In the genomic region with DNA sequence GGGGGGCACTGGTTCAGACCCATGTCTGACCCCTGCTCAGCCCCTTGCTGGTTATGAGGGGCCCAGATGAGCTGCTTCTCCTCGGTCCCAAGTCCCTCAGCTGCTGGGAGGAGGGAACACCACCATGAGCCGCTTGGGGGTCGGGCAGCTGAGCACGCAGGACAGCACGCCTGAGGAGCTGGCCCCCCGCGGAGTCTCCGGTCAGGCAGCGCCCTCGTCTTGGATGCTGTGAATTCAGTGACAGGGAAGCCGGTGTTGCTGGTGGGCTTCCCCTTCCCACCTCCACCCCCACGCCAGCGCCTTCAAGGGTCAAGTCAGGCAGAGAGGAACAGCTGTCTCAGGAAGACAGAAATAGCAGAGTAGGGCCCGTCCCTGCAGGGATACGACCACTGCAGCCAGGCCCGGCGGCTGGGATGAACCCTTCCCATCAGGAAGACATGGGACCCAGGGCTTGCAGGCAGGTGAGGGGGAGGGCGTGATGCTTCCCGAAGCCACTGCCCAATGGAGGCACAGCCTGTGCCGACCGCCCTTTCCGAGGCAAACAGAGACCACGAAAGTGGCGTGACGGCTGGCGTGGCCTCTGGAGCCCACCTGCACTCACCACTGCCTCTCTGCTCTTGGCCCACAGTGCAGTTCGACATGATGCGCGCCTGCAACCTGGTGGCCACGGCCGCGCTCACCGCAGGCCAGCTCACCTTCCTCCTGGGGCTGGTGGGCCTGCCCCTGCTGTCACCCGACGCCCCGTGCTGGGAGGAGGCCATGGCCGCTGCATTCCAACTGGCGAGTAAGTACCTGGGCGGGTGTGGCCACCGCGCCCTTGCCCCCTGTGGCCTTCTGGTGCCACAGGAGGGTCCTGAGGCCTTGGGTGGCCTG, we compare ENCODE assay signal across 24 cellular contexts. TPM values are rescaled to one million over a fixed set of nuclear protein-coding genes. Genes with fewer than 3 reads are reported as not detected.
DNase-seq lines count a peak whose midpoint lies in the region; ATAC-seq and TF ChIP-seq lines count a peak whose summit lies in the region.
"Had no signal": no experiment of that assay in that cellular context is flagged by ENCODE, and none has a peak within 500 bp of the region (broad histone marks: within the 10 kb centered on the region; RNA-seq: fewer than 3 reads in every experiment).

No MANE protein-coding gene starts in this region.

- H3K36me3 ChIP-seq in left ventricle myocardium inferior (peaks cover 64% of the 10 kb centered on the region), thoracic aorta (peaks cover 35% of the 10 kb centered on the region), aorta (ENCODE audit: control insufficient read depth in 1 of 2, insufficient read depth in 2 of 2, low read length in 1 of 2) (peaks cover 0 to 12% of the 10 kb centered on the region in 2 donors)
- H3K36me3 ChIP-seq: cardiac muscle cell had no signal

- no peak overlapping the region for H3K4me3 Mint-ChIP-seq in activated T-cell treated with anti-CD3 and anti-CD28 coated beads, Interleukin-2, amount 50 U/mL, for 24 hours
- H3K4me3 Mint-ChIP-seq in activated CD4-positive, alpha-beta memory T cell treated with anti-CD3 and anti-CD28 coated beads, Interleukin-2, amount 10 ng/mL, durations not matched to agents 7 days and 5 days, result no peak overlapping the region
- H3K4me3 Mint-ChIP-seq: HFFc6, nephron progenitor cell had no signal

- DNase-seq in activated T-cell treated with anti-CD3 and anti-CD28 coated beads, Interleukin-2, amount 50 U/mL, for 24 hours, result no peak
- no peak for DNase-seq in activated T-cell treated with anti-CD3 and anti-CD28 coated beads, Interleukin-2, amount 50 U/mL, for 48 hours
- DNase-seq in activated CD4-positive, alpha-beta memory T cell treated with anti-CD3 and anti-CD28 coated beads, Interleukin-2, amount 10 ng/mL, durations not matched to agents 7 days and 5 days, result no peak
- DNase-seq in left ventricle myocardium inferior (no peak), thoracic aorta (ENCODE audit: low spot score) (no peak), foreskin keratinocyte (no peak), aorta (no peak), C1 segment of cervical spinal cord (lab: John Stamatoyannopoulos, UW) (no peak)
- DNase-seq: activated T-cell treated with anti-CD3 and anti-CD28 coated beads for 4 hours; CD4-positive, CD25-positive, alpha-beta regulatory T cell; head of caudate nucleus; HFFc6; islet precursor cell; NCI-H1436 treated with DMSO at 0.1 percent for 48 hours; NCI-H774; nephron progenitor cell; PC-3; T1000 had no signal

- no peaks in the 10 kb centered on the region for H3K9me3 ChIP-seq in left ventricle myocardium inferior (replicated peaks)
- no peaks in the 10 kb centered on the region for H3K9me3 ChIP-seq in thoracic aorta
- H3K9me3 ChIP-seq in aorta (ENCODE audit: control insufficient read depth, low read length), result no peaks in the 10 kb centered on the region

- H3K36me3 Mint-ChIP-seq in activated T-cell treated with anti-CD3 and anti-CD28 coated beads, Interleukin-2, amount 50 U/mL, for 24 hours (ENCODE audit: low read depth), result peaks cover 90% of the 10 kb centered on the region
- peaks cover 60% of the 10 kb centered on the region for H3K36me3 Mint-ChIP-seq in activated CD4-positive, alpha-beta memory T cell treated with anti-CD3 and anti-CD28 coated beads, Interleukin-2, amount 10 ng/mL, durations not matched to agents 7 days and 5 days (ENCODE audit: low read depth)

- TF ChIP-seq CTCF in left ventricle myocardium inferior (IDR thresholded peaks at IDR 0.05; ENCODE audit: borderline replicate concordance) (no peak), thoracic aorta (IDR thresholded peaks at IDR 0.05) (no peak), foreskin keratinocyte (conservative IDR thresholded peaks at IDR 0.05) (no peak)

- no peaks in the 10 kb centered on the region for H3K27me3 Mint-ChIP-seq in activated T-cell treated with anti-CD3 and anti-CD28 coated beads, Interleukin-2, amount 50 U/mL, for 24 hours
- no peaks in the 10 kb centered on the region for H3K27me3 Mint-ChIP-seq in activated CD4-positive, alpha-beta memory T cell treated with anti-CD3 and anti-CD28 coated beads, Interleukin-2, amount 10 ng/mL, durations not matched to agents 7 days and 5 days
- H3K27me3 Mint-ChIP-seq: CD4-positive, CD25-positive, alpha-beta regulatory T cell; progenitor cell of endocrine pancreas had no signal

- no peaks in the 10 kb centered on the region for H3K9me3 Mint-ChIP-seq in activated T-cell treated with anti-CD3 and anti-CD28 coated beads, Interleukin-2, amount 50 U/mL, for 24 hours
- no peaks in the 10 kb centered on the region for H3K9me3 Mint-ChIP-seq in activated CD4-positive, alpha-beta memory T cell treated with anti-CD3 and anti-CD28 coated beads, Interleukin-2, amount 10 ng/mL, durations not matched to agents 7 days and 5 days
- H3K9me3 Mint-ChIP-seq: CD4-positive, CD25-positive, alpha-beta regulatory T cell; HFFc6; nephron progenitor cell had no signal

- no peak for ATAC-seq in thoracic aorta (ENCODE audit: insufficient number of reproducible peaks, low FRiP score, low read depth)
- no peak for ATAC-seq in foreskin keratinocyte
- ATAC-seq in aorta (ENCODE audit: low FRiP score), result no peak
- ATAC-seq: activated CD4-positive, CD25-positive, alpha-beta regulatory T cell treated with anti-CD3 and anti-CD28 coated beads, Interleukin-2, amount 50 U/mL, for 24 hours; PC-3 had no signal

- WGBS in aorta, 2 donors, result 90 to 91% methylated on average over 41 of the region's 41 CpGs

- H3K4me1 ChIP-seq in left ventricle myocardium inferior, result peaks cover 100% of the 10 kb centered on the region
- peaks cover 36 to 69% of the 10 kb centered on the region in 2 donors for H3K4me1 ChIP-seq in thoracic aorta (ENCODE audit: control insufficient read depth in 1 of 2, low read depth in 2 of 2)
- H3K4me1 ChIP-seq in foreskin keratinocyte, result peaks cover 5% of the 10 kb centered on the region
- H3K4me1 ChIP-seq in aorta (ENCODE audit: control insufficient read depth in 1 of 2, insufficient read depth in 2 of 2, low read length in 2 of 2), result peaks cover 0 to 2% of the 10 kb centered on the region in 2 donors

- H3K27ac ChIP-seq in left ventricle myocardium inferior (replicated peaks) (peak overlapping the region; percentile 98), thoracic aorta (peak overlapping the region; percentile 22 to 95), foreskin keratinocyte (no peak overlapping the region), aorta (ENCODE audit: low read depth in 1 of 2, low read length in 2 of 2) (no peak overlapping the region)
- H3K27ac ChIP-seq: SK-N-MC had no signal

- peak overlapping the region; percentile 97 for H3K27ac Mint-ChIP-seq in activated T-cell treated with anti-CD3 and anti-CD28 coated beads, Interleukin-2, amount 50 U/mL, for 24 hours
- peak overlapping the region; percentile 54 for H3K27ac Mint-ChIP-seq in activated CD4-positive, alpha-beta memory T cell treated with anti-CD3 and anti-CD28 coated beads, Interleukin-2, amount 10 ng/mL, durations not matched to agents 7 days and 5 days
- H3K27ac Mint-ChIP-seq: nephron progenitor cell, progenitor cell of endocrine pancreas had no signal

- CTCF ChIA-PET in activated CD4-positive, alpha-beta memory T cell treated with anti-CD3 and anti-CD28 coated beads, Interleukin-2, amount 10 ng/mL, durations not matched to agents 7 days and 5 days (lab: Charles Lee), result no interaction called here

- H3K4me3 ChIP-seq in left ventricle myocardium inferior (peak overlapping the region; percentile 83), thoracic aorta (no peak overlapping the region), aorta (ENCODE audit: low read length in 2 of 2) (no peak overlapping the region)
- H3K4me3 ChIP-seq: cardiac muscle cell, SK-N-MC had no signal

- H3K4me1 Mint-ChIP-seq in activated T-cell treated with anti-CD3 and anti-CD28 coated beads, Interleukin-2, amount 50 U/mL, for 24 hours (ENCODE audit: low read depth), result peaks cover 90% of the 10 kb centered on the region
- peaks cover 87% of the 10 kb centered on the region for H3K4me1 Mint-ChIP-seq in activated CD4-positive, alpha-beta memory T cell treated with anti-CD3 and anti-CD28 coated beads, Interleukin-2, amount 10 ng/mL, durations not matched to agents 7 days and 5 days

- POLR2A ChIA-PET in activated CD4-positive, alpha-beta memory T cell treated with anti-CD3 and anti-CD28 coated beads, Interleukin-2, amount 10 ng/mL, durations not matched to agents 7 days and 5 days (lab: Charles Lee), result interaction anchor here (0.9 to 2.6 kb wide), 2 partner anchors 8 to 70 kb away, joined by 3 to 14 read pairs; a partner anchor contains a TSS

- intact Hi-C loops in left ventricle myocardium inferior (cut with micrococcal nuclease) (no loop called here), aorta (cut with DNase I) (no loop called here)

- H3K27me3 ChIP-seq in left ventricle myocardium inferior (ENCODE audit: low read depth) (no peaks in the 10 kb centered on the region), thoracic aorta (replicated peaks; ENCODE audit: insufficient read depth) (no peaks in the 10 kb centered on the region), foreskin keratinocyte (no peaks in the 10 kb centered on the region), aorta (ENCODE audit: control insufficient read depth in 1 of 2, insufficient read depth in 2 of 2, low read length in 1 of 2) (no peaks in the 10 kb centered on the region)
- H3K27me3 ChIP-seq: cardiac muscle cell had no signal

RNA-seq across cellular contexts. Expression of a gene that starts 8.1 kb away (rescaled TPM):
- 10 to 100 TPM; 42.9 to 43.5 TPM for total RNA-seq in activated CD4-positive, alpha-beta memory T cell treated with anti-CD3 and anti-CD28 coated beads, Interleukin-2, amount 10 ng/mL, durations not matched to agents 7 days and 5 days
- total RNA-seq in left ventricle myocardium inferior (27.1 TPM), thoracic aorta (100 to 1,000 TPM; 111 to 125 TPM), foreskin keratinocyte (4.1 and 10.7 TPM in 2 replicates), aorta (10 to 100 TPM; 38.1 to 52.1 TPM)
- polyA plus RNA-seq in foreskin keratinocyte (4.8 and 12.2 TPM in 2 replicates), aorta (10 to 100 TPM; 34.7 to 74.5 TPM)
- total RNA-seq: A673, PC-3, progenitor cell of endocrine pancreas had no signal

RNA-seq across cellular contexts. Expression of a gene that starts 48.4 kb away (rescaled TPM):
- 10 to 100 TPM; 49.4 to 51.9 TPM for total RNA-seq in activated CD4-positive, alpha-beta memory T cell treated with anti-CD3 and anti-CD28 coated beads, Interleukin-2, amount 10 ng/mL, durations not matched to agents 7 days and 5 days
- 17.7 TPM for total RNA-seq in left ventricle myocardium inferior
- 10 to 100 TPM; 24.8 to 27.9 TPM for total RNA-seq in thoracic aorta
- 36.4 and 37.9 TPM in 2 replicates for total RNA-seq in foreskin keratinocyte
- polyA plus RNA-seq in foreskin keratinocyte, result 39.8 and 44.7 TPM in 2 replicates
- 10 to 100 TPM; 25.6 to 28.2 TPM for total RNA-seq in aorta
- 10 to 100 TPM in 1 of 2 donors, 1 to 10 TPM in 1; 8.8 to 52.7 TPM for polyA plus RNA-seq in aorta

RNA-seq across cellular contexts. Expression of a gene that starts 52.8 kb away (rescaled TPM):
- not detected for total RNA-seq in activated CD4-positive, alpha-beta memory T cell treated with anti-CD3 and anti-CD28 coated beads, Interleukin-2, amount 10 ng/mL, durations not matched to agents 7 days and 5 days
- total RNA-seq in left ventricle myocardium inferior, result not detected
- total RNA-seq in thoracic aorta, result under 1 TPM in 1 of 2 donors, not detected in 1; 0.78 TPM
- not detected in 2 replicates for total RNA-seq in foreskin keratinocyte
- not detected in 2 replicates for polyA plus RNA-seq in foreskin keratinocyte
- under 1 TPM; 0.26 to 0.33 TPM for total RNA-seq in aorta
- not detected for polyA plus RNA-seq in aorta
- total RNA-seq: A673; CD4-positive, CD25-positive, alpha-beta regulatory T cell; progenitor cell of endocrine pancreas; temporal lobe had no signal
- polyA plus RNA-seq: cardiac muscle cell; CD4-positive, CD25-positive, alpha-beta regulatory T cell had no signal

Comparison
In these comparisons a context has a peak if more than half of its experiments do, and no peak if none do; other contexts are left out.
1. H3K27ac ChIP-seq: peak in left ventricle myocardium inferior (single experiment) and thoracic aorta (2 of 2); none in foreskin keratinocyte (single experiment) and aorta (0 of 2).